Comparison of ENCODE assay signal across 19 cellular contexts in genomic region chr4:130125468-130125867, GRCh38.
DNase-seq lines count a peak whose midpoint lies in the region; ATAC-seq lines count a peak whose summit lies in the region.
"Had no signal": no experiment of that assay in that cellular context is flagged by ENCODE, and none has a peak within 500 bp of the region (broad histone marks: within the 10 kb centered on the region; RNA-seq: fewer than 3 reads in every experiment).

No MANE protein-coding gene starts in this region.

- 89% methylated on average over 4 of the region's 5 CpGs for WGBS in mesenchymal stem cell

- H3K4ac ChIP-seq in mesenchymal stem cell (ENCODE audit: low read depth in 1 of 2, low read length in 2 of 2) = no peak overlapping the region

- H2AFZ ChIP-seq in mesenchymal stem cell (ENCODE audit: low read depth, low read length) = no peak overlapping the region

- peak overlapping the region; percentile 67 for H3K9ac ChIP-seq in mesenchymal stem cell (ENCODE audit: low read length)

- DNase-seq in HCEC 1CT = peak; percentile 56
- peak; percentile 9 for DNase-seq in cerebellar cortex (ENCODE audit: low spot score)
- DNase-seq in mesenchymal stem cell = no peak
- DNase-seq in skeletal muscle cell (ENCODE audit: low read depth) = peak; percentile 7
- DNase-seq in activated naive CD8-positive, alpha-beta T cell treated with anti-CD3 and anti-CD28 coated beads, Interleukin-2, amount 50 U/mL, for 24 hours = no peak
- DNase-seq in activated T-cell treated with anti-CD3 and anti-CD28 coated beads, Interleukin-2, amount 50 U/mL, for 4 hours = no peak
- DNase-seq: DMS 273 treated with DMSO at 0.1 percent for 48 hours, IMR-90, Karpas-422, MG63, NCI-H1092, NCI-H187 treated with DMSO at 0.1 percent for 48 hours, NCI-H345, NCI-H526, SHP77 treated with DMSO at 0.1 percent for 48 hours had no signal

- H3K18ac ChIP-seq in mesenchymal stem cell (ENCODE audit: low read depth in 1 of 2, low read length in 2 of 2) = no peak overlapping the region

- H2BK5ac ChIP-seq in mesenchymal stem cell (ENCODE audit: low read depth, low read length, poor library complexity, severe bottlenecking) = no peak overlapping the region

- H3K36me3 Mint-ChIP-seq in activated naive CD8-positive, alpha-beta T cell treated with anti-CD3 and anti-CD28 coated beads, Interleukin-2, amount 50 U/mL, for 24 hours (ENCODE audit: low read depth) = no peaks in the 10 kb centered on the region
- no peaks in the 10 kb centered on the region for H3K36me3 Mint-ChIP-seq in activated T-cell treated with anti-CD3 and anti-CD28 coated beads, Interleukin-2, amount 50 U/mL, for 4 hours (ENCODE audit: insufficient read depth)

- H2BK15ac ChIP-seq in mesenchymal stem cell (ENCODE audit: low read depth, poor library complexity, severe bottlenecking) = no peak overlapping the region

- H3K9me3 ChIP-seq in mesenchymal stem cell (ENCODE audit: control insufficient read depth, low read length) = no peaks in the 10 kb centered on the region
- H3K9me3 ChIP-seq: A549, HAP-1, MG63 had no signal

- no peak overlapping the region for H4K8ac ChIP-seq in mesenchymal stem cell (ENCODE audit: low read length)

- H3K4me3 Mint-ChIP-seq in activated naive CD8-positive, alpha-beta T cell treated with anti-CD3 and anti-CD28 coated beads, Interleukin-2, amount 50 U/mL, for 24 hours = no peak overlapping the region
- no peak overlapping the region for H3K4me3 Mint-ChIP-seq in activated T-cell treated with anti-CD3 and anti-CD28 coated beads, Interleukin-2, amount 50 U/mL, for 4 hours

- no peak overlapping the region for H3K27ac Mint-ChIP-seq in activated naive CD8-positive, alpha-beta T cell treated with anti-CD3 and anti-CD28 coated beads, Interleukin-2, amount 50 U/mL, for 24 hours

- H3K4me3 ChIP-seq in mesenchymal stem cell (ENCODE audit: insufficient read depth in 1 of 2, low read depth in 1 of 2, low read length in 2 of 2) = no peak overlapping the region
- no peak overlapping the region for H3K4me3 ChIP-seq in skeletal muscle cell (ENCODE audit: low read depth, low read length)
- H3K4me3 ChIP-seq: A549, HAP-1, MG63 had no signal

- ATAC-seq in activated naive CD8-positive, alpha-beta T cell treated with anti-CD3 and anti-CD28 coated beads, Interleukin-2, amount 50 U/mL, for 24 hours = no peak
- ATAC-seq in GM18870 (IDR thresholded peaks at IDR 0.05; ENCODE audit: unreplicated experiment) = no peak
- ATAC-seq in activated T-cell treated with anti-CD3 and anti-CD28 coated beads, Interleukin-2, amount 50 U/mL, for 4 hours = no peak
- ATAC-seq: A549 had no signal

- no peaks in the 10 kb centered on the region for H3K4me1 ChIP-seq in mesenchymal stem cell (ENCODE audit: control insufficient read depth, insufficient read depth, low read depth, low read length)
- H3K4me1 ChIP-seq: A549 had no signal

- H4K91ac ChIP-seq in mesenchymal stem cell (ENCODE audit: low read length) = no peak overlapping the region

- no peak overlapping the region for H3K27ac ChIP-seq in mesenchymal stem cell (ENCODE audit: low read length, poor library complexity, severe bottlenecking)
- H3K27ac ChIP-seq: A549, C4-2B had no signal

- no peak overlapping the region for H2BK120ac ChIP-seq in mesenchymal stem cell (ENCODE audit: low read depth, low read length)

- no peaks in the 10 kb centered on the region for H3K79me1 ChIP-seq in mesenchymal stem cell (replicated peaks; ENCODE audit: low read length, poor library complexity, severe bottlenecking)

- no peak overlapping the region for H2BK12ac ChIP-seq in mesenchymal stem cell (ENCODE audit: low read length in 2 of 2)

- H3K4me2 ChIP-seq in mesenchymal stem cell (ENCODE audit: low read length, poor library complexity, severe bottlenecking) = no peak overlapping the region
- H3K4me2 ChIP-seq: A549 had no signal

- no peak overlapping the region for H2AK5ac ChIP-seq in mesenchymal stem cell (ENCODE audit: low read length, severe bottlenecking)

- H3K36me3 ChIP-seq in mesenchymal stem cell (ENCODE audit: control insufficient read depth in 1 of 2, insufficient read depth in 2 of 2, low read depth in 1 of 2, low read length in 2 of 2) = no peaks in the 10 kb centered on the region
- H3K36me3 ChIP-seq: HAP-1, MG63 had no signal

- no peak overlapping the region for H3K14ac ChIP-seq in mesenchymal stem cell (ENCODE audit: low read length in 2 of 2)

- H3K27me3 Mint-ChIP-seq in activated naive CD8-positive, alpha-beta T cell treated with anti-CD3 and anti-CD28 coated beads, Interleukin-2, amount 50 U/mL, for 24 hours = no peaks in the 10 kb centered on the region
- no peaks in the 10 kb centered on the region for H3K27me3 Mint-ChIP-seq in activated T-cell treated with anti-CD3 and anti-CD28 coated beads, Interleukin-2, amount 50 U/mL, for 4 hours (ENCODE audit: low read depth)

- H3K27me3 ChIP-seq in mesenchymal stem cell (ENCODE audit: control insufficient read depth in 1 of 2, insufficient read depth in 1 of 2, low read length in 2 of 2) = no peaks in the 10 kb centered on the region
- H3K27me3 ChIP-seq: MG63 had no signal

- no peak overlapping the region for H3K23ac ChIP-seq in mesenchymal stem cell (ENCODE audit: low read length in 2 of 2)

- H3K4me1 Mint-ChIP-seq in activated naive CD8-positive, alpha-beta T cell treated with anti-CD3 and anti-CD28 coated beads, Interleukin-2, amount 50 U/mL, for 24 hours = no peaks in the 10 kb centered on the region
- no peaks in the 10 kb centered on the region for H3K4me1 Mint-ChIP-seq in activated T-cell treated with anti-CD3 and anti-CD28 coated beads, Interleukin-2, amount 50 U/mL, for 4 hours (ENCODE audit: low read depth)

- peaks cover 18% of the 10 kb centered on the region for H3K9me3 Mint-ChIP-seq in activated naive CD8-positive, alpha-beta T cell treated with anti-CD3 and anti-CD28 coated beads, Interleukin-2, amount 50 U/mL, for 24 hours
- peaks cover 4% of the 10 kb centered on the region for H3K9me3 Mint-ChIP-seq in activated T-cell treated with anti-CD3 and anti-CD28 coated beads, Interleukin-2, amount 50 U/mL, for 4 hours

Comparison
In these comparisons a context has a peak if more than half of its experiments do, and no peak if none do; other contexts are left out.
1. DNase-seq: peak in HCEC 1CT (single experiment), cerebellar cortex (single experiment) and skeletal muscle cell (single experiment); none in mesenchymal stem cell (single experiment), activated naive CD8-positive, alpha-beta T cell treated with anti-CD3 and anti-CD28 coated beads, Interleukin-2, amount 50 U/mL, for 24 hours (single experiment) and activated T-cell treated with anti-CD3 and anti-CD28 coated beads, Interleukin-2, amount 50 U/mL, for 4 hours (single experiment).